In genomic region chr1:44740179-44740617, GRCh38 we compare ENCODE assay signal across 8 cellular contexts. TPM values are rescaled to one million over a fixed set of nuclear protein-coding genes. Genes with fewer than 3 reads are reported as not detected.
DNase-seq lines count a peak whose midpoint lies in the region; ATAC-seq and TF ChIP-seq lines count a peak whose summit lies in the region.

No MANE protein-coding gene starts in this region.

- WGBS in psoas muscle, 3 donors = 3 to 4% (median 3%) methylated on average over 14 of the region's 14 CpGs
- WGBS in body of pancreas, 2 donors = 1 to 2% methylated on average over 13 to 14 of the region's 14 CpGs

- H4K20me1 ChIP-seq in OCI-LY3 (ENCODE audit: insufficient read depth, low read length) = no peaks in the 10 kb centered on the region

- H3K27ac ChIP-seq in OCI-LY3 (ENCODE audit: low read length) = peak overlapping the region; percentile 77
- H3K27ac ChIP-seq in psoas muscle = no peak overlapping the region
- no peak overlapping the region for H3K27ac ChIP-seq in body of pancreas

- TF ChIP-seq POLR2A in erythroblast (IDR thresholded peaks at IDR 0.05; ENCODE audit: low read length) (no peak), body of pancreas (IDR thresholded peaks at IDR 0.05) (no peak)

- H3K9me3 ChIP-seq in OCI-LY3 (ENCODE audit: insufficient read depth, low read length) (no peaks in the 10 kb centered on the region), psoas muscle (no peaks in the 10 kb centered on the region), body of pancreas (no peaks in the 10 kb centered on the region)

- peaks cover 6% of the 10 kb centered on the region; the same call in 1 of the 2 replicates for H3K4me1 ChIP-seq in OCI-LY3 (ENCODE audit: low read length)
- peaks cover 7% of the 10 kb centered on the region for H3K4me1 ChIP-seq in psoas muscle
- H3K4me1 ChIP-seq in body of pancreas = peaks cover 7% of the 10 kb centered on the region

- H2AFZ ChIP-seq in OCI-LY3 (ENCODE audit: low read depth, low read length) = 0 out of 2 replicates have a peak overlapping the region, but pooled peaks have one; percentile 3

- peak overlapping the region; percentile 98 for H3K9ac ChIP-seq in OCI-LY3 (ENCODE audit: low read length)

- H3K79me2 ChIP-seq in OCI-LY3 (ENCODE audit: low read length) = peaks cover 36% of the 10 kb centered on the region

- ATAC-seq in GM19452 (IDR thresholded peaks at IDR 0.05; ENCODE audit: unreplicated experiment) = peak; percentile 9
- peak in 1 of 4 donors; percentile 7 for ATAC-seq in psoas muscle
- ATAC-seq in body of pancreas = no peak
- ATAC-seq in GM19023 (IDR thresholded peaks at IDR 0.05; ENCODE audit: unreplicated experiment) = no peak
- no peak for ATAC-seq in HG03432 (IDR thresholded peaks at IDR 0.05; ENCODE audit: unreplicated experiment)

- H3K4me3 ChIP-seq in OCI-LY3 (ENCODE audit: low read length) = peak overlapping the region; percentile 98
- H3K4me3 ChIP-seq in psoas muscle = peak overlapping the region; percentile 76
- no peak overlapping the region for H3K4me3 ChIP-seq in body of pancreas

- H3K4me2 ChIP-seq in OCI-LY3 (ENCODE audit: low read length) = peak overlapping the region; percentile 93

- H3K36me3 ChIP-seq in OCI-LY3 (replicated peaks; ENCODE audit: low read depth, low read length) = peaks cover 12% of the 10 kb centered on the region
- H3K36me3 ChIP-seq in psoas muscle (ENCODE audit: insufficient read depth in 1 of 2, low read depth in 1 of 2) = no peaks in the 10 kb centered on the region
- no peaks in the 10 kb centered on the region for H3K36me3 ChIP-seq in body of pancreas (replicated peaks in 1 of 2; ENCODE audit: insufficient read depth in 1 of 2, low read depth in 2 of 2)

- DNase-seq in erythroblast (lab: John Stamatoyannopoulos, UW) (peak; percentile 60 to 75), psoas muscle (no peak), body of pancreas (no peak), retina (no peak)

- intact Hi-C loops in psoas muscle (cut with DNase I) = no loop called here
- intact Hi-C loops in body of pancreas (cut with DNase I) = no loop called here

- TF ChIP-seq CTCF in OCI-LY3 (IDR thresholded peaks at IDR 0.05; ENCODE audit: low read depth, low read length) (no peak), psoas muscle (IDR thresholded peaks at IDR 0.05) (no peak), body of pancreas (IDR thresholded peaks at IDR 0.05) (no peak)

- H3K27me3 ChIP-seq in OCI-LY3 (ENCODE audit: low read depth, low read length) = no peaks in the 10 kb centered on the region
- H3K27me3 ChIP-seq in psoas muscle (ENCODE audit: insufficient read depth in 3 of 3, low read length in 2 of 3) = no peaks in the 10 kb centered on the region
- H3K27me3 ChIP-seq in body of pancreas = no peaks in the 10 kb centered on the region

RNA-seq across cellular contexts. Expression of gene KIF2C, which starts 0.6 kb away (rescaled TPM):
- total RNA-seq in psoas muscle (under 1 TPM; 0.26 to 0.97 (median 0.59) TPM), body of pancreas (not detected)
- polyA plus RNA-seq in psoas muscle = 1 to 10 TPM in 1 of 3 donors, under 1 TPM in 2; 0.23 to 1.2 (median 0.27) TPM

RNA-seq across cellular contexts. Expression of gene RNU5D-1, which starts 9.2 kb away (rescaled TPM):
- not detected for total RNA-seq in psoas muscle
- polyA plus RNA-seq in psoas muscle = not detected
- total RNA-seq in body of pancreas = not detected

RNA-seq across cellular contexts. Expression of gene RPS8, which starts 35.1 kb away (rescaled TPM):
- 1,000 to 10,000 TPM in 2 of 4 donors, 100 to 1,000 TPM in 2; 935 to 1,269 (median 1,066) TPM for total RNA-seq in psoas muscle
- 1,000 to 10,000 TPM; 1,193 to 2,158 (median 1,436) TPM for polyA plus RNA-seq in psoas muscle
- total RNA-seq in body of pancreas = 1,000 to 10,000 TPM; 1,064 to 1,413 TPM

RNA-seq across cellular contexts. Expression of gene BEST4, which starts 47.8 kb away (rescaled TPM):
- total RNA-seq in psoas muscle = not detected
- polyA plus RNA-seq in psoas muscle = under 1 TPM in 1 of 3 donors, not detected in 2; 0.08 TPM
- under 1 TPM in 1 of 2 donors, not detected in 1; 0.26 TPM for total RNA-seq in body of pancreas

RNA-seq across cellular contexts. Expression of gene PLK3, which starts 60.0 kb away (rescaled TPM):
- total RNA-seq in psoas muscle = 1 to 10 TPM; 3.7 to 7.1 (median 4.7) TPM
- 1 to 10 TPM; 3.0 to 8.3 (median 3.5) TPM for polyA plus RNA-seq in psoas muscle
- 10 to 100 TPM; 20.8 to 29.7 TPM for total RNA-seq in body of pancreas

Comparison
In these comparisons a context has a peak if more than half of its experiments do, and no peak if none do; other contexts are left out.
1. H3K4me3 ChIP-seq: peak in OCI-LY3 (single experiment) and psoas muscle (single experiment); none in body of pancreas (0 of 2).
2. DNase-seq: peak in erythroblast (2 of 2); none in psoas muscle (0 of 2), body of pancreas (0 of 4) and retina (single experiment).